In the genomic region with DNA sequence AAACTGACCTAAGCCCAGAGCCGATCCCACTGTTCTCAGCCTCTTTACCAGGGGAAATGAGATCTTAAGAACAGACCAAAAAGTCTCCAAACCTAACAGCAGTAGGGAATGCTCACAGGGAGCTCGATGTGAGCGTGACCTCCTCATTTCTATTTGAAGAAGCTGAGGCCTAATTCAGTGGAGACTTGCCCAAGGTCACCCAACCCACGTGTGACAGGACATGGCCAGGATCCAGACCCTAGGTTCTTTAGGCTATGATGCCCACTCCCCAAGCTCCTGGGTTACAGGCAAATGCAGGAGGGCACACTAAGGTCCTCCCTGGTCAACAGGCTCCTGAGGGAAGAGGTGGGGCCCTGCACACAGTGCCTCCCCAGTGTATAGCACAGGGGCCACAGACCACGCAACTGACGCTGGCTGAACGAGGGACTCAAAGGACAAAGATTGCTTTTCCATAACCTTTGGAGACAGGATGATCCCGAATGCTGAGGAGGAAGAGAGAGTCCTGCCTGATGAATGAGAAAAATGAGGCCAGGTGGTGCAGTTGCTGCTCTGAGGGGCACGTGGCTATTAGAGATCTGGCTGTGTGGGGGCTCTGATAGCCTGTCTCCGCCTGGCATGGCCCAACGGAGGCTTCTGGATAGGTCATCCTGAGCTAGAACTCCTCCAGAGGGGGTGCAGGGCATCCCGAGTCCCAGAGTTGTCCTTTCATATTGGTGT, we compare ENCODE assay signal across 11 cellular contexts. TPM values are rescaled to one million over a fixed set of nuclear protein-coding genes. Genes with fewer than 3 reads are reported as not detected.
A peak's percentile ranks its signal among the peaks of the same experiment; 100 is the strongest.
DNase-seq lines count a peak whose midpoint lies in the region; ATAC-seq and TF ChIP-seq lines count a peak whose summit lies in the region.
"Had no signal": no experiment of that assay in that cellular context is flagged by ENCODE, and none has a peak within 500 bp of the region (broad histone marks: within the 10 kb centered on the region; RNA-seq: fewer than 3 reads in every experiment).

No MANE protein-coding gene starts in this region.

- POLR2A ChIA-PET in IMR-90 (lab: Charles Lee; ENCODE audit: unreplicated experiment) = no interaction called here

- H4K5ac ChIP-seq in IMR-90 (ENCODE audit: low read depth, low read length) = no peak overlapping the region

- peaks cover 67% of the 10 kb centered on the region for H3K4me1 Mint-ChIP-seq in activated T-helper 2 cell treated with anti-CD3 and anti-CD28 coated beads, Interferon-gamma antibody, Interleukin-2, Interleukin-4, amounts not matched to agents 10 μg/mL and 5 μg/mL and 100 μg/mL, durations not matched to agents 14 hours and 24 hours and 36 hours (ENCODE audit: low read depth)
- H3K4me1 Mint-ChIP-seq in immature natural killer cell = peaks cover 57 to 72% of the 10 kb centered on the region in 2 donors
- peaks cover 75% of the 10 kb centered on the region for H3K4me1 Mint-ChIP-seq in stimulated activated effector memory CD8-positive, alpha-beta T cell treated with anti-CD3 and anti-CD28 coated beads, Interleukin-12 subunit alpha, Interleukin-12 subunit beta, amount 100 ng/mL, for 72 hours

- in situ Hi-C loops in IMR-90 (cut with MboI; ENCODE audit: low sequenced_read_pairs) = no loop called here

- H3K4me3 Mint-ChIP-seq in activated T-helper 2 cell treated with anti-CD3 and anti-CD28 coated beads, Interferon-gamma antibody, Interleukin-2, Interleukin-4, amounts not matched to agents 10 μg/mL and 5 μg/mL and 100 μg/mL, durations not matched to agents 14 hours and 24 hours and 36 hours (ENCODE audit: low read depth) = no peak overlapping the region
- no peak overlapping the region for H3K4me3 Mint-ChIP-seq in immature natural killer cell
- no peak overlapping the region for H3K4me3 Mint-ChIP-seq in stimulated activated effector memory CD8-positive, alpha-beta T cell treated with anti-CD3 and anti-CD28 coated beads, Interleukin-12 subunit alpha, Interleukin-12 subunit beta, amount 100 ng/mL, for 72 hours
- H3K4me3 Mint-ChIP-seq: activated T-cell treated with anti-CD3 and anti-CD28 coated beads, Interleukin-2, amount 50 U/mL, for 4 hours had no signal

- peak overlapping the region; percentile 11 for H2BK5ac ChIP-seq in IMR-90 (ENCODE audit: low read depth, low read length, poor library complexity, severe bottlenecking)

- H3K27ac Mint-ChIP-seq in activated T-helper 2 cell treated with anti-CD3 and anti-CD28 coated beads, Interferon-gamma antibody, Interleukin-2, Interleukin-4, amounts not matched to agents 10 μg/mL and 5 μg/mL and 100 μg/mL, durations not matched to agents 14 hours and 24 hours and 36 hours = peak overlapping the region; percentile 59
- H3K27ac Mint-ChIP-seq in immature natural killer cell = peak overlapping the region in 5 of 6 donors; percentile 26 to 85 (median 71)
- peak overlapping the region; percentile 76 for H3K27ac Mint-ChIP-seq in stimulated activated effector memory CD8-positive, alpha-beta T cell treated with anti-CD3 and anti-CD28 coated beads, Interleukin-12 subunit alpha, Interleukin-12 subunit beta, amount 100 ng/mL, for 72 hours

- peak overlapping the region in 1 of 2 experiments; percentile 46; a peak in 1 of 4 replicates for H4K8ac ChIP-seq in IMR-90 (ENCODE audit: low read depth in 2 of 2, low read length in 2 of 2)

- H4K20me1 ChIP-seq in IMR-90 (ENCODE audit: insufficient read depth, low read length) = peaks cover 72% of the 10 kb centered on the region

- BruUV-seq in IMR-90 (replicated peaks; lab: Mats Ljungman, UMichigan) = no TSS peak

- peaks cover 25% of the 10 kb centered on the region for H3K36me3 ChIP-seq in IMR-90 (ENCODE audit: control insufficient read depth, insufficient read depth, low read length)

- H3K56ac ChIP-seq in IMR-90 (ENCODE audit: extremely low read depth, insufficient read depth, low read length) = no peak overlapping the region

- H3K4me2 ChIP-seq in IMR-90 (ENCODE audit: low read depth, low read length) = no peak overlapping the region; the same call in 1 of the 2 replicates

- H3K27ac ChIP-seq in IMR-90 (ENCODE audit: insufficient read depth, low read length) = peak overlapping the region; percentile 4; the same call in 1 of the 2 replicates

- peak overlapping the region; percentile 45; the same call in 1 of the 2 replicates for H4K91ac ChIP-seq in IMR-90 (ENCODE audit: insufficient read depth, low read depth, low read length)

- dilution Hi-C loops in IMR-90 (cut with HindIII; ENCODE audit: low sequenced_read_pairs, unreplicated experiment) = no loop called here

- H3K23ac ChIP-seq in IMR-90 (ENCODE audit: low read depth, low read length) = peak overlapping the region; percentile 68

- DNase-seq in IMR-90 = no peak
- DNase-seq in activated T-helper 2 cell treated with anti-CD3 and anti-CD28 coated beads, Interferon-gamma antibody, Interleukin-2, Interleukin-4, amounts not matched to agents 10 μg/mL and 5 μg/mL and 100 μg/mL, durations not matched to agents 14 hours and 24 hours and 36 hours (ENCODE audit: low spot score) = no peak
- no peak for DNase-seq in immature natural killer cell
- no peak for DNase-seq in stimulated activated effector memory CD8-positive, alpha-beta T cell treated with anti-CD3 and anti-CD28 coated beads, Interleukin-12 subunit alpha, Interleukin-12 subunit beta, amount 100 ng/mL, for 72 hours (ENCODE audit: low spot score in 2 of 2)
- DNase-seq in stimulated activated CD4-positive, alpha-beta T cell treated with anti-CD3 and anti-CD28 coated beads, Interleukin-4, amount 100 ng/mL, for 1 hour = no peak
- no peak for DNase-seq in NCI-H1417 treated with DMSO at 0.1 percent for 48 hours (lab: John Stamatoyannopoulos, UW)
- DNase-seq in activated effector memory CD4-positive, alpha-beta T cell treated with Interleukin-2 at 50 U/mL for 16 hours = no peak
- DNase-seq: NCI-H1092 treated with DMSO at 0.1 percent for 48 hours had no signal

- WGBS in IMR-90 (ENCODE audit: extremely low coverage in 2 of 2, insufficient read length in 1 of 2), 2 experiments = 75% methylated on average over 4 of the region's 12 CpGs; no CpG with 5 or more reads in 1 of the 2 experiments

- no peak overlapping the region for H3K9ac ChIP-seq in IMR-90 (ENCODE audit: low read depth, low read length)

- H2BK20ac ChIP-seq in IMR-90 (ENCODE audit: low read depth, low read length) = peak overlapping the region; percentile 21; the same call in 1 of the 2 replicates

- no peak overlapping the region for H3K4me3 ChIP-seq in IMR-90 (ENCODE audit: insufficient read depth, low read depth, low read length)

- intact Hi-C loops in IMR-90 (cut with micrococcal nuclease) = loop anchor here (5.0 kb wide), 1 partner anchor 94 kb away; no protein-coding TSS in a partner anchor
- intact Hi-C loops in activated T-helper 2 cell treated with anti-CD3 and anti-CD28 coated beads, Interferon-gamma antibody, Interleukin-2, Interleukin-4, amounts not matched to agents 10 μg/mL and 5 μg/mL and 100 μg/mL, durations not matched to agents 14 hours and 24 hours and 36 hours (cut with micrococcal nuclease) = no loop called here

- H2AK5ac ChIP-seq in IMR-90 (ENCODE audit: low read depth, low read length) = peak overlapping the region; percentile 83

- H3K4me1 ChIP-seq in IMR-90 (ENCODE audit: control insufficient read depth, insufficient read depth, low read length) = peaks cover 38% of the 10 kb centered on the region

- H3K14ac ChIP-seq in IMR-90 (replicated peaks; ENCODE audit: low read depth, low read length) = peak overlapping the region; percentile 66; the same call in 1 of the 2 replicates

- 0 out of 2 replicates have a peak overlapping the region, but pooled peaks have one; percentile 2 for H3K18ac ChIP-seq in IMR-90 (ENCODE audit: low read depth, low read length)

- TF ChIP-seq CTCF in IMR-90 (conservative IDR thresholded peaks at IDR 0.05; ENCODE audit: low read depth, low read length) = no peak

- no peak for TF ChIP-seq RAD21 in IMR-90 (IDR thresholded peaks at IDR 0.05; ENCODE audit: low read length)

- CTCF ChIA-PET in IMR-90 (lab: Yijun Ruan, JAX) = interaction anchor here (0.5 to 1.6 kb wide), 6 partner anchors 10 to 92 kb away, joined by 3 to 7 read pairs (median 4); no protein-coding TSS in a partner anchor

- H2BK15ac ChIP-seq in IMR-90 (ENCODE audit: low read depth, low read length) = 0 out of 3 replicates have a peak overlapping the region, but pooled peaks have one; percentile 9

- H3K27me3 ChIP-seq in IMR-90 (ENCODE audit: control insufficient read depth, insufficient read depth, low read length) = no peaks in the 10 kb centered on the region

- H3K9me1 ChIP-seq in IMR-90 (ENCODE audit: insufficient read depth, low read length) = peaks cover 53% of the 10 kb centered on the region

- peaks cover 75% of the 10 kb centered on the region for H3K36me3 Mint-ChIP-seq in activated T-helper 2 cell treated with anti-CD3 and anti-CD28 coated beads, Interferon-gamma antibody, Interleukin-2, Interleukin-4, amounts not matched to agents 10 μg/mL and 5 μg/mL and 100 μg/mL, durations not matched to agents 14 hours and 24 hours and 36 hours (ENCODE audit: low read depth)
- H3K36me3 Mint-ChIP-seq in immature natural killer cell = peaks cover 0 to 6% (median 0%) of the 10 kb centered on the region in 3 donors
- H3K36me3 Mint-ChIP-seq in stimulated activated effector memory CD8-positive, alpha-beta T cell treated with anti-CD3 and anti-CD28 coated beads, Interleukin-12 subunit alpha, Interleukin-12 subunit beta, amount 100 ng/mL, for 72 hours = peaks cover 100% of the 10 kb centered on the region

- H3K9me3 Mint-ChIP-seq in activated T-helper 2 cell treated with anti-CD3 and anti-CD28 coated beads, Interferon-gamma antibody, Interleukin-2, Interleukin-4, amounts not matched to agents 10 μg/mL and 5 μg/mL and 100 μg/mL, durations not matched to agents 14 hours and 24 hours and 36 hours = no peaks in the 10 kb centered on the region
- H3K9me3 Mint-ChIP-seq in immature natural killer cell = no peaks in the 10 kb centered on the region
- no peaks in the 10 kb centered on the region for H3K9me3 Mint-ChIP-seq in stimulated activated effector memory CD8-positive, alpha-beta T cell treated with anti-CD3 and anti-CD28 coated beads, Interleukin-12 subunit alpha, Interleukin-12 subunit beta, amount 100 ng/mL, for 72 hours
- H3K9me3 Mint-ChIP-seq: activated T-cell treated with anti-CD3 and anti-CD28 coated beads, Interleukin-2, amount 50 U/mL, for 4 hours had no signal

- no peak for TF ChIP-seq POLR2A in IMR-90 (IDR thresholded peaks at IDR 0.05; ENCODE audit: low read depth, low read length)

- no peaks in the 10 kb centered on the region for H3K9me3 ChIP-seq in IMR-90 (ENCODE audit: control insufficient read depth, insufficient read depth, low read length)

- H3K27me3 Mint-ChIP-seq in activated T-helper 2 cell treated with anti-CD3 and anti-CD28 coated beads, Interferon-gamma antibody, Interleukin-2, Interleukin-4, amounts not matched to agents 10 μg/mL and 5 μg/mL and 100 μg/mL, durations not matched to agents 14 hours and 24 hours and 36 hours (ENCODE audit: low read depth) = no peaks in the 10 kb centered on the region
- peaks cover 0 to 2% (median 0%) of the 10 kb centered on the region in 3 donors for H3K27me3 Mint-ChIP-seq in immature natural killer cell (ENCODE audit: low read depth in 3 of 3)

- peak overlapping the region; percentile 59 for H3K4ac ChIP-seq in IMR-90 (ENCODE audit: low read depth, low read length)

- peak overlapping the region; percentile 60 for H2AK9ac ChIP-seq in IMR-90 (replicated peaks; ENCODE audit: low read depth, low read length, poor library complexity)

- peak overlapping the region; percentile 48 for H2AFZ ChIP-seq in IMR-90 (replicated peaks; ENCODE audit: low read length, poor library complexity)

- peaks cover 43 to 85% of the 10 kb centered on the region in 2 experiments for H3K79me1 ChIP-seq in IMR-90 (ENCODE audit: low read depth in 1 of 2, low read length in 2 of 2)

- no peak for ATAC-seq in IMR-90 (ENCODE audit: low read depth)
- no peak for ATAC-seq in stimulated activated effector memory CD8-positive, alpha-beta T cell treated with anti-CD3 and anti-CD28 coated beads, Interleukin-12 subunit alpha, Interleukin-12 subunit beta, amount 100 ng/mL, for 72 hours
- ATAC-seq in HG03378 (IDR thresholded peaks at IDR 0.05; ENCODE audit: unreplicated experiment) = no peak

- H2BK120ac ChIP-seq in IMR-90 (ENCODE audit: low read depth, low read length) = no peak overlapping the region; the same call in 1 of the 2 replicates

RNA-seq across cellular contexts. Expression of gene MAP3K14, which starts 24.0 kb away (rescaled TPM):
- total RNA-seq in IMR-90 (2012; rRNA removed) = 3.6 and 4.1 TPM in 2 replicates
- polyA plus RNA-seq in IMR-90 (2012; rRNA removed) (19.9 and 21.7 TPM in 2 replicates), immature natural killer cell (1 to 10 TPM; 1.0 to 3.4 (median 3.0) TPM)
- polyA plus RNA-seq in IMR-90 (2012; cell fraction: cytosol; rRNA removed) = 11.1 and 15.2 TPM in 2 replicates
- 52.0 and 95.3 TPM in 2 replicates for polyA plus RNA-seq in IMR-90 (2012; cell fraction: nucleus; rRNA removed; ENCODE audit: low replicate concordance)
- total RNA-seq in activated T-helper 2 cell treated with anti-CD3 and anti-CD28 coated beads, Interferon-gamma antibody, Interleukin-2, Interleukin-4, amounts not matched to agents 10 μg/mL and 5 μg/mL and 100 μg/mL, durations not matched to agents 14 hours and 24 hours and 36 hours = 45.6 and 49.5 TPM in 2 replicates

RNA-seq across cellular contexts. Expression of gene SPATA32, which starts 31.0 kb away (rescaled TPM):
- under 0.01 and 0.18 TPM in 2 replicates for total RNA-seq in IMR-90 (2012; rRNA removed)
- polyA plus RNA-seq in IMR-90 (2012; rRNA removed) (not detected in 2 replicates), immature natural killer cell (under 1 TPM in 1 of 3 donors, not detected in 2; 0.16 TPM)
- polyA plus RNA-seq in IMR-90 (2012; cell fraction: cytosol; rRNA removed) = not detected in 2 replicates
- polyA plus RNA-seq in IMR-90 (2012; cell fraction: nucleus; rRNA removed; ENCODE audit: low replicate concordance) = 0.09 TPM in 1 of 2 replicates, not detected in the other
- 0.37 and 0.67 TPM in 2 replicates for total RNA-seq in activated T-helper 2 cell treated with anti-CD3 and anti-CD28 coated beads, Interferon-gamma antibody, Interleukin-2, Interleukin-4, amounts not matched to agents 10 μg/mL and 5 μg/mL and 100 μg/mL, durations not matched to agents 14 hours and 24 hours and 36 hours
- polyA plus RNA-seq: neural cell had no signal
